19 cellular contexts compared by ENCODE assay signal in the genomic region with DNA sequence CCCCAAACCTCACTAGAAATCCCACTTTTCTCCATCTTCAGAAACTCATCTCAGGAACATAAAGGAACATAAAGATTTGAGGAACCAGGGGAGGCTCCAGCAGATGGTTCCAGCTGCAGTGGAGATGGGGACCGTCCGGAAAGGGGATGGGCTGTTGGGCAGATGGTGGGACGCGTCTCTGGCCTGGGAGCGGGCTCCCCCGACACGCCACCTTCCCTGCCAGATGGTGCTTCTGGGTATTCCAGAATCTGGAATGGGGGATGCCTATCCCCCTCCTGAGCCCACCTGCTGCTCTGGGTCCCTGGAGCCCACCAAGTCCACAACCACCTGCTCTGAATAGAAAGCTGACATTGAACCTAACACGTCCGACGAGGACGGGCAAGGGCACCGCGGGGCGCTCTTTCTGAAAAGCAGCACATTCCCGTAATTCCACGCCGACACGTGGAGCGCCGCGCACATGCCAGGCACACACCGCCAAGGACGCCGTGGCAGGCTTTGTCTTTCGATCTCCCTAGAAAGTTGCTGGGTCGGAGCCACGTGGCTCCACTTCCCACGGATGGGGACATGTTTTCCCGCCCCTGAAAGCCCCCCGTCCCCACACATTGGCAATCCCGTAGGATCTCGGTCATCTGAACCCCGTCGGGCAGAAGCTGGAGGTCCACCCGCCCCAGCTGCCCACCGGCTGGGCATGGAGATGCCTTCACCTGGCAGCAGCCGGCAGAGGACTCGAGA.
"Had no signal": no experiment of that assay in that cellular context is flagged by ENCODE, and none has a peak within 500 bp of the region (broad histone marks: within the 10 kb centered on the region; RNA-seq: fewer than 3 reads in every experiment).

No MANE protein-coding gene starts in this region.

- H3K27ac ChIP-seq: body of pancreas, epithelial cell of prostate, right atrium auricular region, tibial nerve had no signal

- H3K4me1 ChIP-seq: body of pancreas, tibial nerve had no signal

- DNase-seq: activated CD4-positive, alpha-beta T cell treated with anti-CD3 and anti-CD28 coated beads, Interleukin-2, amount 10 ng/mL, durations not matched to agents 24 days and 14 days; activated CD8-positive, alpha-beta T cell treated with anti-CD3 and anti-CD28 coated beads for 36 hours; activated naive CD4-positive, alpha-beta T cell treated with Interleukin-2 at 50 U/mL for 16 hours; activated naive CD8-positive, alpha-beta T cell treated with anti-CD3 and anti-CD28 coated beads, Interleukin-2, amount 10 ng/mL, durations not matched to agents 7 days and 5 days; activated T-cell treated with anti-CD3 and anti-CD28 coated beads, Interleukin-2, amount 50 U/mL, for 1 hour; amygdala; body of pancreas; foreskin fibroblast; hippocampal formation; small intestine; stimulated activated CD4-positive, alpha-beta T cell treated with anti-CD3 and anti-CD28 coated beads, Interleukin-15, amount 100 ng/mL, for 24 hours; stimulated activated CD4-positive, alpha-beta T cell treated with anti-CD3 and anti-CD28 coated beads, Interleukin-2, amount 100 ng/mL, for 48 hours had no signal

- ATAC-seq: activated CD8-positive, alpha-beta T cell treated with anti-CD3 and anti-CD28 coated beads for 36 hours; activated T-helper 17 cell treated with anti-CD3 and anti-CD28 coated beads, Interleukin-2, amount 50 U/mL, for 72 hours; body of pancreas; left colon had no signal

- H3K9me3 ChIP-seq: body of pancreas, right atrium auricular region, tibial nerve had no signal

- H3K4me3 ChIP-seq: body of pancreas, dorsolateral prefrontal cortex, lung, right atrium auricular region, tibial nerve had no signal

- H3K27me3 ChIP-seq: body of pancreas, dorsolateral prefrontal cortex, right atrium auricular region, tibial nerve had no signal
